Comparison of ENCODE assay signal across 8 cellular contexts in the genomic region with DNA sequence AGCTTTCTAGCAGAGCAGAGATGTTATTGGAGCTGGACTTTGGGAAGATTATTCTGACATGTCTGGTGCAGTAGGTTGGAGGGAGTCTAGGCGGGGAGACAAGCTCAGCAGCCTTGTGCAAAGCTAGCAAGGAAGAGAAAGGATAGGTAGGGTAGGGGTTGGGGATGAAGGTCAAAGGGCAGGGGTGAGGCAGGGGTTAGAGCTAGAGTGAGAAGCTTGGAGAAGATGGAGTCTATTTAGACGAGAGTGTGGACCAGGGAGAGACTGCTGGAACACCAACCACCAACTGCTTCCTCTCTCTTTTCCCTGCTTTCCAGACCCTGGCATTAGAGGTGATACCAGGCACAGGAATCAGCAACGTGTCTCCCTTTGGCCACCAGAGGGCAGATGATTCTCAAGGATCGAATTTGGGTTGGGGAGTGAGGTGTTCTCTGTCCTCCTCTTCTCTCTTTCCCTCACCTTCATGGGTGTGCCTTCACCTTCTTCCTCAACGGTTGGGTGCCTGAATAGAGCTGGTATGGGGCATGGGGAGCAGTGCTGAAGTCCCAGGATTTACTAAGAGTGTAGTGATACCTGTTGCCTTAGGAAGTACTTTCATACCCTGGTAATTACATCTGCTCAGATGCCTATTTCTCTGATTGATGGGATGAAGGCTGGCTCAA. TPM values are rescaled to one million over a fixed set of nuclear protein-coding genes. Genes with fewer than 3 reads are reported as not detected.
DNase-seq lines count a peak whose midpoint lies in the region; ATAC-seq and TF ChIP-seq lines count a peak whose summit lies in the region.

No MANE protein-coding gene starts in this region.

- H3K79me2 ChIP-seq in trophoblast cell (ENCODE audit: control insufficient read depth, insufficient read depth, low read length, poor library complexity): peaks cover 18% of the 10 kb centered on the region

- H3K9me3 Mint-ChIP-seq in activated naive CD4-positive, alpha-beta T cell treated with anti-CD3 and anti-CD28 coated beads, Interleukin-2, amount 50 U/mL, for 72 hours: no peaks in the 10 kb centered on the region
- no peaks in the 10 kb centered on the region for H3K9me3 Mint-ChIP-seq in type B pancreatic cell

- no peak overlapping the region for H3K27ac ChIP-seq in trophoblast cell (ENCODE audit: low read depth, low read length)

- no peak overlapping the region for H4K8ac ChIP-seq in trophoblast cell (ENCODE audit: low read depth, low read length)

- H3K27me3 ChIP-seq in trophoblast cell (ENCODE audit: insufficient read depth, low read length): no peaks in the 10 kb centered on the region

- H3K36me3 ChIP-seq in trophoblast cell (ENCODE audit: control insufficient read depth in 1 of 2, insufficient read depth in 2 of 2, low read length in 2 of 2): no peaks in the 10 kb centered on the region

- H3K4ac ChIP-seq in trophoblast cell (ENCODE audit: low read depth, low read length): no peak overlapping the region

- peak; percentile 77 for DNase-seq in EH (ENCODE audit: low read depth)
- DNase-seq in NCI-H1105 (lab: John Stamatoyannopoulos, UW): peak; percentile 81
- peak; percentile 53 for DNase-seq in SKM-1 (lab: John Stamatoyannopoulos, UW; ENCODE audit: unreplicated experiment)
- peak; percentile 67 to 78 for DNase-seq in activated naive CD4-positive, alpha-beta T cell treated with anti-CD3 and anti-CD28 coated beads, Interleukin-2, amount 50 U/mL, for 72 hours (ENCODE audit: low spot score in 2 of 2)
- peak; percentile 74 for DNase-seq in glomerular visceral epithelial cell (ENCODE audit: extremely low spot score)
- DNase-seq in trophoblast cell: peak; percentile 67 to 95
- DNase-seq in type B pancreatic cell (ENCODE audit: extremely low spot score, unreplicated experiment): no peak

- peak; percentile 93 for TF ChIP-seq CTCF in type B pancreatic cell (conservative IDR thresholded peaks at IDR 0.05)

- H3K4me3 Mint-ChIP-seq in type B pancreatic cell: peak overlapping the region; percentile 77

- H3K9ac ChIP-seq in trophoblast cell (ENCODE audit: low read length): no peak overlapping the region

- ATAC-seq in activated naive CD4-positive, alpha-beta T cell treated with anti-CD3 and anti-CD28 coated beads, Interleukin-2, amount 50 U/mL, for 72 hours: no peak
- ATAC-seq in GM21825 (IDR thresholded peaks at IDR 0.05; ENCODE audit: unreplicated experiment): no peak

- H3K4me1 Mint-ChIP-seq in type B pancreatic cell (ENCODE audit: unreplicated experiment): peaks cover 41% of the 10 kb centered on the region

- no peak overlapping the region for H3K18ac ChIP-seq in trophoblast cell (ENCODE audit: low read length)

- no peak overlapping the region for H2AK5ac ChIP-seq in trophoblast cell (ENCODE audit: low read length)

- no peaks in the 10 kb centered on the region for H3K27me3 Mint-ChIP-seq in type B pancreatic cell

- H3K4me2 ChIP-seq in trophoblast cell (ENCODE audit: low read length): no peak overlapping the region

- no peak overlapping the region for H2AFZ ChIP-seq in trophoblast cell (ENCODE audit: insufficient read depth, low read length, poor library complexity)

- peaks cover 9 to 21% of the 10 kb centered on the region in 2 experiments for H3K4me1 ChIP-seq in trophoblast cell (ENCODE audit: control insufficient read depth in 1 of 2, insufficient read depth in 2 of 2, low read length in 2 of 2)

- no peak overlapping the region for H2BK12ac ChIP-seq in trophoblast cell (ENCODE audit: low read length)

- H3K4me3 ChIP-seq in trophoblast cell (ENCODE audit: low read depth, low read length): no peak overlapping the region

- no peak overlapping the region for H2BK5ac ChIP-seq in trophoblast cell (ENCODE audit: low read depth, low read length, poor library complexity)

- no peaks in the 10 kb centered on the region for H3K9me3 ChIP-seq in trophoblast cell (ENCODE audit: insufficient read depth, low read depth, low read length)

- H2BK120ac ChIP-seq in trophoblast cell (ENCODE audit: insufficient read depth, low read length, poor library complexity): no peak overlapping the region

- no peak overlapping the region for H4K12ac ChIP-seq in trophoblast cell (ENCODE audit: low read depth, low read length)

- peaks cover 11 to 14% of the 10 kb centered on the region in 2 donors for H3K36me3 Mint-ChIP-seq in activated naive CD4-positive, alpha-beta T cell treated with anti-CD3 and anti-CD28 coated beads, Interleukin-2, amount 50 U/mL, for 72 hours
- H3K36me3 Mint-ChIP-seq in type B pancreatic cell: peaks cover 3% of the 10 kb centered on the region

- peaks cover 13% of the 10 kb centered on the region for H3K79me1 ChIP-seq in trophoblast cell (ENCODE audit: low read length)

- no peak overlapping the region for H4K91ac ChIP-seq in trophoblast cell (ENCODE audit: low read depth, low read length)

- peak overlapping the region; percentile 91 to 95 for H3K27ac Mint-ChIP-seq in activated naive CD4-positive, alpha-beta T cell treated with anti-CD3 and anti-CD28 coated beads, Interleukin-2, amount 50 U/mL, for 72 hours
- peak overlapping the region; percentile 83 for H3K27ac Mint-ChIP-seq in type B pancreatic cell

- H3K23ac ChIP-seq in trophoblast cell (ENCODE audit: low read length): no peak overlapping the region

- no peak overlapping the region for H3K14ac ChIP-seq in trophoblast cell (ENCODE audit: low read length)

- no CpG with 5 or more reads among the region's 5 CpGs for WGBS in trophoblast cell (ENCODE audit: extremely low coverage, insufficient coverage, insufficient read length)

RNA-seq across cellular contexts. Expression of gene MARK2, which starts 1.8 kb away (rescaled TPM):
- 10 to 100 TPM; 26.6 to 30.6 TPM for total RNA-seq in activated naive CD4-positive, alpha-beta T cell treated with anti-CD3 and anti-CD28 coated beads, Interleukin-2, amount 50 U/mL, for 72 hours
- 67.3 and 70.2 TPM in 2 replicates for polyA plus RNA-seq in trophoblast cell (2013)
- 52.8 and 73.5 TPM in 2 replicates for total RNA-seq in type B pancreatic cell (ENCODE audit: low replicate concordance)

RNA-seq across cellular contexts. Expression of gene SPINDOC, which starts 23.9 kb away (rescaled TPM):
- 10 to 100 TPM; 30.8 to 39.0 TPM for total RNA-seq in activated naive CD4-positive, alpha-beta T cell treated with anti-CD3 and anti-CD28 coated beads, Interleukin-2, amount 50 U/mL, for 72 hours
- polyA plus RNA-seq in trophoblast cell (2013): 47.1 and 48.8 TPM in 2 replicates
- 33.7 and 61.6 TPM in 2 replicates for total RNA-seq in type B pancreatic cell (ENCODE audit: low replicate concordance)
